In the genomic region with DNA sequence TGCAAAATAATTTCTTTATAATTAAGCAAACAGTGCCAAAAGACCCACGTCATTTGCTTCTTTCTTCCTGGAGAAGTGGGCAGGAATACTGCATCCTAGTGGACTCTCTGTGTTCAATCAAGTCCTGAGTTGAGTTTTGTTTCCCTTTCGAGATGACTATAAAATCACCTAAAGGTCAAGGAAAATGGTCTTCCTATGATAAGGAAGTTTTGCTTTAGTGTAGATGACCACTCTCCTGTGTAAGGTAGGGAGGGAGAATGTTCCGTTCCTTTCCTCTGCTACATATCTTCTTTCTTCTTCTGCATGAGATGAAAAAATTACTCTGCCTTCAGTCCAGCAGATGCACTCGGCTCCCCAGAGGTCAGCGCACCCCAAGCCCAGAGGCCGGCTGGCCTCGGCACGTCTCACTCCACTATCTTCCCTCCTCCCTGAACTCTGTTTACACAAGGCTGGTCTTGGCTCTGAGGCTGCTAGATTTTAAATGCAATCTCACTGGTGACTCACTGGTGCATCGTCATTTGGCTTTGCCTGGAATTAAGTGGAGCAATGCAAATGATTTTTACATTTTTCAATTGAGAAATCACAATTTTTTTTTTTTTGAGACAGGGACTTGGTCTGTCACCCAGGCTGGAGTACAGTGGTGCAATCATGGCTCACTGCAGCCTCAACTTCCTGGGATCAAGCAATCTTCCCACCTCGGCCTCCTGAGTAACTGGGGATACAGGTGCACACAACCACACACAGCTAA, we compare ENCODE assay signal across 11 cellular contexts. TPM values are rescaled to one million over a fixed set of nuclear protein-coding genes. Genes with fewer than 3 reads are reported as not detected.
DNase-seq lines count a peak whose midpoint lies in the region; ATAC-seq and TF ChIP-seq lines count a peak whose summit lies in the region.
"Had no signal": no experiment of that assay in that cellular context is flagged by ENCODE, and none has a peak within 500 bp of the region (broad histone marks: within the 10 kb centered on the region; RNA-seq: fewer than 3 reads in every experiment).

No MANE protein-coding gene starts in this region.

- CTCF ChIA-PET in activated CD4-positive, alpha-beta memory T cell treated with anti-CD3 and anti-CD28 coated beads, Interleukin-2, amount 10 ng/mL, durations not matched to agents 7 days and 5 days (lab: Charles Lee) = interaction anchor here (0.7 to 6.6 kb wide), 2 partner anchors 41 to 51 kb away, joined by 4 to 215 read pairs; a partner anchor contains a TSS

- peaks cover 8% of the 10 kb centered on the region for H3K4me1 Mint-ChIP-seq in activated T-cell treated with anti-CD3 and anti-CD28 coated beads, Interleukin-2, amount 50 U/mL, for 24 hours (ENCODE audit: low read depth)
- peaks cover 13% of the 10 kb centered on the region for H3K4me1 Mint-ChIP-seq in activated T-cell treated with anti-CD3 and anti-CD28 coated beads, Interleukin-2, amount 50 U/mL, for 72 hours (ENCODE audit: low read depth)
- H3K4me1 Mint-ChIP-seq in activated CD4-positive, alpha-beta memory T cell treated with anti-CD3 and anti-CD28 coated beads, Interleukin-2, amount 10 ng/mL, durations not matched to agents 7 days and 5 days = peaks cover 8% of the 10 kb centered on the region
- H3K4me1 Mint-ChIP-seq: B cell had no signal

- intact Hi-C loops in lower lobe of right lung (cut with DNase I) = no loop called here

- H3K36me3 ChIP-seq in lower lobe of right lung = no peaks in the 10 kb centered on the region

- H3K27me3 Mint-ChIP-seq in activated T-cell treated with anti-CD3 and anti-CD28 coated beads, Interleukin-2, amount 50 U/mL, for 24 hours = no peaks in the 10 kb centered on the region
- H3K27me3 Mint-ChIP-seq in activated T-cell treated with anti-CD3 and anti-CD28 coated beads, Interleukin-2, amount 50 U/mL, for 72 hours (ENCODE audit: low read depth) = no peaks in the 10 kb centered on the region
- H3K27me3 Mint-ChIP-seq in activated CD4-positive, alpha-beta memory T cell treated with anti-CD3 and anti-CD28 coated beads, Interleukin-2, amount 10 ng/mL, durations not matched to agents 7 days and 5 days = no peaks in the 10 kb centered on the region
- H3K27me3 Mint-ChIP-seq: B cell had no signal

- no peak for TF ChIP-seq CTCF in choroid plexus epithelial cell (conservative IDR thresholded peaks at IDR 0.05; ENCODE audit: low read depth, low read length)
- TF ChIP-seq CTCF in lower lobe of right lung (IDR thresholded peaks at IDR 0.05) = peak; percentile 6

- H3K4me3 Mint-ChIP-seq in activated T-cell treated with anti-CD3 and anti-CD28 coated beads, Interleukin-2, amount 50 U/mL, for 24 hours = no peak overlapping the region
- H3K4me3 Mint-ChIP-seq in activated T-cell treated with anti-CD3 and anti-CD28 coated beads, Interleukin-2, amount 50 U/mL, for 72 hours = no peak overlapping the region
- H3K4me3 Mint-ChIP-seq in activated CD4-positive, alpha-beta memory T cell treated with anti-CD3 and anti-CD28 coated beads, Interleukin-2, amount 10 ng/mL, durations not matched to agents 7 days and 5 days = no peak overlapping the region
- H3K4me3 Mint-ChIP-seq: B cell, nephron had no signal

- peak; percentile 7 for DNase-seq in activated T-cell treated with anti-CD3 and anti-CD28 coated beads, Interleukin-2, amount 50 U/mL, for 24 hours
- DNase-seq in activated T-cell treated with anti-CD3 and anti-CD28 coated beads, Interleukin-2, amount 50 U/mL, for 72 hours = no peak
- DNase-seq in choroid plexus epithelial cell (ENCODE audit: low read depth) (peak; percentile 88), lower lobe of right lung (peak; percentile 54), NCI-H1436 (lab: John Stamatoyannopoulos, UW) (no peak), NCI-H82 treated with DMSO at 0.1 percent for 48 hours (lab: John Stamatoyannopoulos, UW; ENCODE audit: unreplicated experiment) (no peak), retina (no peak)
- DNase-seq in activated CD4-positive, alpha-beta memory T cell treated with anti-CD3 and anti-CD28 coated beads, Interleukin-2, amount 10 ng/mL, durations not matched to agents 7 days and 5 days = no peak
- DNase-seq: activated CD4-positive, alpha-beta T cell treated with anti-CD3 and anti-CD28 coated beads, Interleukin-2, amount 50 U/mL, for 48 hours had no signal

- no peaks in the 10 kb centered on the region for H3K36me3 Mint-ChIP-seq in activated T-cell treated with anti-CD3 and anti-CD28 coated beads, Interleukin-2, amount 50 U/mL, for 24 hours (ENCODE audit: low read depth)
- H3K36me3 Mint-ChIP-seq in activated T-cell treated with anti-CD3 and anti-CD28 coated beads, Interleukin-2, amount 50 U/mL, for 72 hours (ENCODE audit: insufficient read depth in 2 of 2) = no peaks in the 10 kb centered on the region
- no peaks in the 10 kb centered on the region for H3K36me3 Mint-ChIP-seq in activated CD4-positive, alpha-beta memory T cell treated with anti-CD3 and anti-CD28 coated beads, Interleukin-2, amount 10 ng/mL, durations not matched to agents 7 days and 5 days (ENCODE audit: low read depth)

- peak overlapping the region; percentile 56 for H3K27ac ChIP-seq in lower lobe of right lung

- no peaks in the 10 kb centered on the region for H3K9me3 ChIP-seq in lower lobe of right lung

- H3K4me1 ChIP-seq in lower lobe of right lung = peaks cover 11% of the 10 kb centered on the region

- no peak overlapping the region for H3K27ac Mint-ChIP-seq in activated T-cell treated with anti-CD3 and anti-CD28 coated beads, Interleukin-2, amount 50 U/mL, for 24 hours
- no peak overlapping the region for H3K27ac Mint-ChIP-seq in activated T-cell treated with anti-CD3 and anti-CD28 coated beads, Interleukin-2, amount 50 U/mL, for 72 hours
- H3K27ac Mint-ChIP-seq in activated CD4-positive, alpha-beta memory T cell treated with anti-CD3 and anti-CD28 coated beads, Interleukin-2, amount 10 ng/mL, durations not matched to agents 7 days and 5 days = no peak overlapping the region
- H3K27ac Mint-ChIP-seq: B cell, nephron had no signal

- ATAC-seq in activated T-cell treated with anti-CD3 and anti-CD28 coated beads, Interleukin-2, amount 50 U/mL, for 72 hours (replicated peaks in 1 of 2) = no peak
- ATAC-seq in lower lobe of right lung = peak; percentile 82 to 85

- H3K27me3 ChIP-seq in lower lobe of right lung (ENCODE audit: low read depth) = no peaks in the 10 kb centered on the region

- peak overlapping the region; percentile 9 for H3K4me3 ChIP-seq in choroid plexus epithelial cell (ENCODE audit: low read depth, low read length)
- H3K4me3 ChIP-seq in lower lobe of right lung = no peak overlapping the region

- no peaks in the 10 kb centered on the region for H3K9me3 Mint-ChIP-seq in activated T-cell treated with anti-CD3 and anti-CD28 coated beads, Interleukin-2, amount 50 U/mL, for 24 hours
- H3K9me3 Mint-ChIP-seq in activated T-cell treated with anti-CD3 and anti-CD28 coated beads, Interleukin-2, amount 50 U/mL, for 72 hours = no peaks in the 10 kb centered on the region
- H3K9me3 Mint-ChIP-seq in activated CD4-positive, alpha-beta memory T cell treated with anti-CD3 and anti-CD28 coated beads, Interleukin-2, amount 10 ng/mL, durations not matched to agents 7 days and 5 days = no peaks in the 10 kb centered on the region
- H3K9me3 Mint-ChIP-seq: nephron had no signal

- POLR2A ChIA-PET in activated CD4-positive, alpha-beta memory T cell treated with anti-CD3 and anti-CD28 coated beads, Interleukin-2, amount 10 ng/mL, durations not matched to agents 7 days and 5 days (lab: Charles Lee) = no interaction called here

RNA-seq across cellular contexts. Expression of a gene that starts 18.6 kb away (rescaled TPM):
- total RNA-seq in activated T-cell treated with anti-CD3 and anti-CD28 coated beads, Interleukin-2, amount 50 U/mL, for 72 hours = 100 to 1,000 TPM; 207 to 229 TPM
- 120 TPM for total RNA-seq in lower lobe of right lung
- total RNA-seq in activated CD4-positive, alpha-beta memory T cell treated with anti-CD3 and anti-CD28 coated beads, Interleukin-2, amount 10 ng/mL, durations not matched to agents 7 days and 5 days = 100 to 1,000 TPM; 128 to 133 TPM

RNA-seq across cellular contexts. Expression of a gene that starts 43.8 kb away (rescaled TPM):
- total RNA-seq in activated T-cell treated with anti-CD3 and anti-CD28 coated beads, Interleukin-2, amount 50 U/mL, for 72 hours = 10 to 100 TPM; 26.7 to 31.2 TPM
- 18.3 TPM for total RNA-seq in lower lobe of right lung
- 10 to 100 TPM; 34.2 to 34.8 TPM for total RNA-seq in activated CD4-positive, alpha-beta memory T cell treated with anti-CD3 and anti-CD28 coated beads, Interleukin-2, amount 10 ng/mL, durations not matched to agents 7 days and 5 days

Comparison
In these comparisons a context has a peak if more than half of its experiments do, and no peak if none do; other contexts are left out.
1. DNase-seq: peak in activated T-cell treated with anti-CD3 and anti-CD28 coated beads, Interleukin-2, amount 50 U/mL, for 24 hours (single experiment), choroid plexus epithelial cell (single experiment) and lower lobe of right lung (single experiment); none in activated T-cell treated with anti-CD3 and anti-CD28 coated beads, Interleukin-2, amount 50 U/mL, for 72 hours (0 of 2), NCI-H1436 (single experiment), activated CD4-positive, alpha-beta memory T cell treated with anti-CD3 and anti-CD28 coated beads, Interleukin-2, amount 10 ng/mL, durations not matched to agents 7 days and 5 days (single experiment), NCI-H82 treated with DMSO at 0.1 percent for 48 hours (single experiment) and retina (single experiment).
2. ATAC-seq: peak in lower lobe of right lung (2 of 2); none in activated T-cell treated with anti-CD3 and anti-CD28 coated beads, Interleukin-2, amount 50 U/mL, for 72 hours (0 of 2).